ENCODE assay signal across 8 cellular contexts in the genomic region with DNA sequence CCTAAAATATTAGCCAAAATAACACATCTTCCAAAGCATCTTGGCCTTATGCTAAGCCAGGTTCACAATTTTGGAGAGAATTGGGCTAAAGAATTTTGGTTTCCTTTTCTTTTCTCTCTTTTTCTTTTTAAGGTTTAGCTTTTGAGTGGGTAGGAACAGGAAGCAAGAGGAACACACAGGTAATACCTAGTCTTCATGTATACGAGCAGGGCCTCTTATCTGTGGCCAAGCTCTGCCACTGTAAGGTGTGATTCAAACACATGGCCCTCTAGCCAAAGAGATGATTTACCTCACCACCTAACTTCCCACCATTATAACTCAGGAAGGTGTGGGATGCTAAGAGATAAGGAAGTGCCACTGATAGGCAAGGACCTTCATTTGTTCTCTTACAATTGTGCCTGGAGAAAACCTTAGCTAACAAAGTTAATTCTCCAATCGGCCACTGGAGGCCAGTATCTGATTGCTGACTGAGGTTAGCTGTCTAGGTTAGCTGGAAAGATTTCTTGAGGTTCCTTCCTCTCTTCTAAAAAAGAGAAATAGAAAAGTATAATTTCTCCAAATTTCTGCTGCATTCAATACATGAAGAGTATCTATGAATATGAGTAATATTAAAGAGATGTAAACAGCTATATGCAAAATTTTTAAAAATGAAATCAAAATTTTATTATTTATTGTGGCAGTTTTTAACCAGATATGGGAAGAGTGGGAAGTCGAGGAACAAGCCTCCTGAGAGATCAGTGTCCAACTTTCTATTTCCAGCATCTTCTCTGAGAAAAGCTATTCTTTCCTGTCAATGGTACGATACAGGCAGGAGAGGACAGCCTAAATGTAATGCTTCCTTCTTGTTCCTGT. TPM values are rescaled to one million over a fixed set of nuclear protein-coding genes. Genes with fewer than 3 reads are reported as not detected.
DNase-seq lines count a peak whose midpoint lies in the region; ATAC-seq and TF ChIP-seq lines count a peak whose summit lies in the region.

No MANE protein-coding gene starts in this region.

- peaks cover 13% of the 10 kb centered on the region for H3K27me3 Mint-ChIP-seq in activated naive CD8-positive, alpha-beta T cell treated with anti-CD3 and anti-CD28 coated beads, Interleukin-2, amount 50 U/mL, for 24 hours

- peak; percentile 91 for ATAC-seq in GM21786 (IDR thresholded peaks at IDR 0.05; ENCODE audit: unreplicated experiment)
- peak; percentile 84 for ATAC-seq in activated naive CD8-positive, alpha-beta T cell treated with anti-CD3 and anti-CD28 coated beads, Interleukin-2, amount 50 U/mL, for 24 hours
- peak in 2 of 4 donors; percentile 46 to 68 for ATAC-seq in heart left ventricle
- peak; percentile 59 for ATAC-seq in sciatic nerve

- peaks cover 6% of the 10 kb centered on the region for H3K4me1 Mint-ChIP-seq in activated naive CD8-positive, alpha-beta T cell treated with anti-CD3 and anti-CD28 coated beads, Interleukin-2, amount 50 U/mL, for 24 hours

- peak; percentile 79 for TF ChIP-seq CTCF in GM10248 (IDR thresholded peaks at IDR 0.05; ENCODE audit: control extremely low read depth, extremely low read depth, low read depth, missing control alignments)
- peak; percentile 91 for TF ChIP-seq CTCF in KMS-11 (conservative IDR thresholded peaks at IDR 0.05; ENCODE audit: low read depth, low read length)
- peak; percentile 50 to 76 (median 64) for TF ChIP-seq CTCF in heart left ventricle (IDR thresholded peaks at IDR 0.05)

- H4K20me1 ChIP-seq in KMS-11 (ENCODE audit: insufficient read depth), result no peaks in the 10 kb centered on the region

- H3K27me3 ChIP-seq in KMS-11 (ENCODE audit: insufficient read depth, low read depth) (no peaks in the 10 kb centered on the region), heart left ventricle (peaks cover 0 to 14% (median 0%) of the 10 kb centered on the region in 9 donors)

- H3K4me3 Mint-ChIP-seq in activated naive CD8-positive, alpha-beta T cell treated with anti-CD3 and anti-CD28 coated beads, Interleukin-2, amount 50 U/mL, for 24 hours, result no peak overlapping the region

- H2AFZ ChIP-seq in KMS-11 (ENCODE audit: low read depth), result no peak overlapping the region

- no peaks in the 10 kb centered on the region for H3K9me3 ChIP-seq in heart left ventricle

- H3K4me1 ChIP-seq in KMS-11 (ENCODE audit: low read depth, poor library complexity, severe bottlenecking) (no peaks in the 10 kb centered on the region), heart left ventricle (no peaks in the 10 kb centered on the region)

- no peaks in the 10 kb centered on the region for H3K36me3 Mint-ChIP-seq in activated naive CD8-positive, alpha-beta T cell treated with anti-CD3 and anti-CD28 coated beads, Interleukin-2, amount 50 U/mL, for 24 hours (ENCODE audit: low read depth)

- intact Hi-C loops in heart left ventricle (cut with DNase I) (loop anchor here in 9 of 10 donors (5.0 to 10.0 kb wide), 4 partner anchors 314 to 677 kb away; no protein-coding TSS in a partner anchor), sciatic nerve (cut with DNase I) (no loop called here), posterior vena cava (cut with DNase I) (no loop called here)

- CTCF ChIA-PET in GM10248 (lab: Yijun Ruan, JAX), result interaction anchor here (0.8 to 3.3 kb wide), 30 partner anchors 8 to 1020 kb away, joined by 3 to 80 read pairs (median 4); a partner anchor contains a TSS

- H3K36me3 ChIP-seq in KMS-11 (ENCODE audit: insufficient read depth) (no peaks in the 10 kb centered on the region), heart left ventricle (no peaks in the 10 kb centered on the region)

- H3K79me2 ChIP-seq in KMS-11 (ENCODE audit: insufficient read depth, low read depth), result no peaks in the 10 kb centered on the region

- POLR2A ChIA-PET in GM10248 (lab: Yijun Ruan, JAX), result no interaction called here

- no peak overlapping the region for H3K27ac Mint-ChIP-seq in activated naive CD8-positive, alpha-beta T cell treated with anti-CD3 and anti-CD28 coated beads, Interleukin-2, amount 50 U/mL, for 24 hours

- H3K9me3 Mint-ChIP-seq in activated naive CD8-positive, alpha-beta T cell treated with anti-CD3 and anti-CD28 coated beads, Interleukin-2, amount 50 U/mL, for 24 hours, result no peaks in the 10 kb centered on the region

- TF ChIP-seq POLR2A in heart left ventricle (IDR thresholded peaks at IDR 0.05), result no peak

- WGBS in heart left ventricle, 4 donors, result 53 to 60% (median 55%) methylated on average over 4 of the region's 4 CpGs

- H3K9ac ChIP-seq in KMS-11, result no peak overlapping the region

- DNase-seq in GM10248 (ENCODE audit: extremely low spot score) (peak; percentile 37), SK-N-DZ (ENCODE audit: low spot score) (peak; percentile 38), heart left ventricle (peak in 4 of 5 donors; percentile 21 to 29 (median 24)), sciatic nerve (ENCODE audit: low spot score) (peak; percentile 63), posterior vena cava (ENCODE audit: low spot score) (no peak)
- peak; percentile 40 for DNase-seq in activated naive CD8-positive, alpha-beta T cell treated with anti-CD3 and anti-CD28 coated beads, Interleukin-2, amount 50 U/mL, for 24 hours

- H3K4me2 ChIP-seq in KMS-11, result no peak overlapping the region

- no peak overlapping the region for H3K27ac ChIP-seq in KMS-11
- no peak overlapping the region for H3K27ac ChIP-seq in heart left ventricle

- H3K4me3 ChIP-seq in KMS-11 (IDR thresholded peaks at IDR 0.05; ENCODE audit: insufficient read depth, low read depth, low read length), result no peak overlapping the region
- no peak overlapping the region for H3K4me3 ChIP-seq in heart left ventricle

RNA-seq across cellular contexts. Expression of a gene that starts 30.1 kb away (rescaled TPM):
- polyA plus RNA-seq in SK-N-DZ (2014; cell fraction: cytosol; rRNA removed), result 28.5 and 32.5 TPM in 2 replicates
- polyA plus RNA-seq in SK-N-DZ (2014; cell fraction: nucleus; rRNA removed), result 20.1 and 23.1 TPM in 2 replicates
- total RNA-seq in heart left ventricle, result 1 to 10 TPM; 3.3 to 7.8 (median 4.9) TPM
- polyA plus RNA-seq in heart left ventricle, result 10 to 100 TPM in 1 of 2 donors, 1 to 10 TPM in 1; 2.7 to 13.9 TPM
- 24.1 TPM for total RNA-seq in sciatic nerve
- total RNA-seq in posterior vena cava, result 10 to 100 TPM; 21.6 to 21.8 TPM

RNA-seq across cellular contexts. Expression of a gene that starts 51.5 kb away (rescaled TPM):
- polyA plus RNA-seq in SK-N-DZ (2014; cell fraction: cytosol; rRNA removed), result 0.07 TPM in 1 of 2 replicates, not detected in the other
- 0.03 and 0.09 TPM in 2 replicates for polyA plus RNA-seq in SK-N-DZ (2014; cell fraction: nucleus; rRNA removed)
- total RNA-seq in heart left ventricle, result under 1 TPM in 8 of 9 donors, not detected in 1; 0.09 to 0.29 (median 0.15) TPM
- polyA plus RNA-seq in heart left ventricle, result under 1 TPM; 0.06 to 0.23 TPM
- 0.98 TPM for total RNA-seq in sciatic nerve
- total RNA-seq in posterior vena cava, result under 1 TPM; 0.24 to 0.42 TPM

Comparison
In these comparisons a context has a peak if more than half of its experiments do, and no peak if none do; other contexts are left out.
1. intact Hi-C loops: an anchor here in heart left ventricle (5.0 to 10.0 kb wide); none called in sciatic nerve and posterior vena cava.